8 cellular contexts compared by ENCODE assay signal in genomic region chr16:68236804-68237242, GRCh38. TPM values are rescaled to one million over a fixed set of nuclear protein-coding genes. Genes with fewer than 3 reads are reported as not detected.
DNase-seq lines count a peak whose midpoint lies in the region; ATAC-seq and TF ChIP-seq lines count a peak whose summit lies in the region.

No MANE protein-coding gene starts in this region.

- WGBS in hepatocyte (ENCODE audit: low lambda C conversion rate, missing lambda C conversion rate), result 9% methylated on average over 21 of the region's 21 CpGs

- DNase-seq in T-helper 2 cell treated with Interferon-gamma antibody and Interleukin-4, amounts not matched to agents 5 μg/mL and 100 μg/mL, for 36 hours (ENCODE audit: low spot score), result no peak
- DNase-seq in T-helper 2 cell (no peak), hepatocyte (ENCODE audit: low spot score) (no peak), GOT3 (lab: John Stamatoyannopoulos, UW) (no peak), HuH-7.5 (ENCODE audit: low spot score) (no peak)
- no peak for DNase-seq in activated T-helper 1 cell treated with anti-CD3 and anti-CD28 coated beads, Interleukin-12 subunit alpha, Interleukin-12 subunit beta, Interleukin-2, Interleukin-4 antibody, amounts not matched to agents 30 ng/mL and 10 ng/mL and 1 ng/mL, durations not matched to agents 14 hours and 24 hours and 36 hours (ENCODE audit: low spot score)
- DNase-seq in stimulated activated effector memory CD8-positive, alpha-beta T cell treated with anti-CD3 and anti-CD28 coated beads, Interleukin-12 subunit alpha, Interleukin-12 subunit beta, amount 100 ng/mL, for 72 hours (ENCODE audit: low spot score in 2 of 2), result peak in 1 of 2 donors; percentile 58

- H3K27ac Mint-ChIP-seq in T-helper 2 cell treated with Interferon-gamma antibody and Interleukin-4, amounts not matched to agents 5 μg/mL and 100 μg/mL, for 36 hours, result peak overlapping the region; percentile 31
- H3K27ac Mint-ChIP-seq in activated T-helper 1 cell treated with anti-CD3 and anti-CD28 coated beads, Interleukin-12 subunit alpha, Interleukin-12 subunit beta, Interleukin-2, Interleukin-4 antibody, amounts not matched to agents 30 ng/mL and 10 ng/mL and 1 ng/mL, durations not matched to agents 14 hours and 24 hours and 36 hours, result peak overlapping the region; percentile 52
- H3K27ac Mint-ChIP-seq in stimulated activated effector memory CD8-positive, alpha-beta T cell treated with anti-CD3 and anti-CD28 coated beads, Interleukin-12 subunit alpha, Interleukin-12 subunit beta, amount 100 ng/mL, for 72 hours, result peak overlapping the region; percentile 94

- no peaks in the 10 kb centered on the region for H3K9me2 ChIP-seq in hepatocyte (replicated peaks; ENCODE audit: insufficient read depth)

- H3K79me2 ChIP-seq in hepatocyte, result peaks cover 27% of the 10 kb centered on the region

- H3K27ac ChIP-seq in hepatocyte, result peak overlapping the region; percentile 100

- peak overlapping the region; percentile 89 for H3K4me3 Mint-ChIP-seq in T-helper 2 cell treated with Interferon-gamma antibody and Interleukin-4, amounts not matched to agents 5 μg/mL and 100 μg/mL, for 36 hours
- peak overlapping the region; percentile 84 for H3K4me3 Mint-ChIP-seq in activated T-helper 1 cell treated with anti-CD3 and anti-CD28 coated beads, Interleukin-12 subunit alpha, Interleukin-12 subunit beta, Interleukin-2, Interleukin-4 antibody, amounts not matched to agents 30 ng/mL and 10 ng/mL and 1 ng/mL, durations not matched to agents 14 hours and 24 hours and 36 hours
- H3K4me3 Mint-ChIP-seq in stimulated activated effector memory CD8-positive, alpha-beta T cell treated with anti-CD3 and anti-CD28 coated beads, Interleukin-12 subunit alpha, Interleukin-12 subunit beta, amount 100 ng/mL, for 72 hours, result peak overlapping the region; percentile 98

- H3K9me3 Mint-ChIP-seq in T-helper 2 cell treated with Interferon-gamma antibody and Interleukin-4, amounts not matched to agents 5 μg/mL and 100 μg/mL, for 36 hours, result no peaks in the 10 kb centered on the region
- no peaks in the 10 kb centered on the region for H3K9me3 Mint-ChIP-seq in activated T-helper 1 cell treated with anti-CD3 and anti-CD28 coated beads, Interleukin-12 subunit alpha, Interleukin-12 subunit beta, Interleukin-2, Interleukin-4 antibody, amounts not matched to agents 30 ng/mL and 10 ng/mL and 1 ng/mL, durations not matched to agents 14 hours and 24 hours and 36 hours
- no peaks in the 10 kb centered on the region for H3K9me3 Mint-ChIP-seq in stimulated activated effector memory CD8-positive, alpha-beta T cell treated with anti-CD3 and anti-CD28 coated beads, Interleukin-12 subunit alpha, Interleukin-12 subunit beta, amount 100 ng/mL, for 72 hours

- peak overlapping the region; percentile 42 for H2AFZ ChIP-seq in hepatocyte

- no peaks in the 10 kb centered on the region for H3K27me3 ChIP-seq in hepatocyte

- H3K9me3 ChIP-seq in hepatocyte (ENCODE audit: low read depth), result no peaks in the 10 kb centered on the region

- peaks cover 9% of the 10 kb centered on the region for H4K20me1 ChIP-seq in hepatocyte (ENCODE audit: insufficient read depth, poor library complexity, severe bottlenecking)

- H3K36me3 Mint-ChIP-seq in T-helper 2 cell treated with Interferon-gamma antibody and Interleukin-4, amounts not matched to agents 5 μg/mL and 100 μg/mL, for 36 hours (ENCODE audit: low read depth), result peaks cover 2% of the 10 kb centered on the region
- no peaks in the 10 kb centered on the region for H3K36me3 Mint-ChIP-seq in activated T-helper 1 cell treated with anti-CD3 and anti-CD28 coated beads, Interleukin-12 subunit alpha, Interleukin-12 subunit beta, Interleukin-2, Interleukin-4 antibody, amounts not matched to agents 30 ng/mL and 10 ng/mL and 1 ng/mL, durations not matched to agents 14 hours and 24 hours and 36 hours (ENCODE audit: low read depth)
- peaks cover 25% of the 10 kb centered on the region for H3K36me3 Mint-ChIP-seq in stimulated activated effector memory CD8-positive, alpha-beta T cell treated with anti-CD3 and anti-CD28 coated beads, Interleukin-12 subunit alpha, Interleukin-12 subunit beta, amount 100 ng/mL, for 72 hours

- no peak for TF ChIP-seq CTCF in hepatocyte (IDR thresholded peaks at IDR 0.05; ENCODE audit: poor library complexity)

- H3K36me3 ChIP-seq in hepatocyte (replicated peaks; ENCODE audit: insufficient read depth, low read depth), result no peaks in the 10 kb centered on the region

- H3K4me2 ChIP-seq in hepatocyte, result peak overlapping the region; percentile 85

- intact Hi-C loops in activated T-helper 1 cell treated with anti-CD3 and anti-CD28 coated beads, Interleukin-12 subunit alpha, Interleukin-12 subunit beta, Interleukin-2, Interleukin-4 antibody, amounts not matched to agents 30 ng/mL and 10 ng/mL and 1 ng/mL, durations not matched to agents 14 hours and 24 hours and 36 hours (cut with micrococcal nuclease), result loop anchor here (1.0 to 5.0 kb wide), 4 partner anchors 8 to 300 kb away; partner anchors contain the start of genes PLA2G15, PRMT7, PSMB10 and SLC7A6OS

- peak overlapping the region; percentile 23 for H3K4me3 ChIP-seq in hepatocyte

- H3K4me1 ChIP-seq in hepatocyte (ENCODE audit: insufficient read depth), result peaks cover 21% of the 10 kb centered on the region

- peaks cover 18% of the 10 kb centered on the region for H3K4me1 Mint-ChIP-seq in T-helper 2 cell treated with Interferon-gamma antibody and Interleukin-4, amounts not matched to agents 5 μg/mL and 100 μg/mL, for 36 hours (ENCODE audit: low read depth)
- H3K4me1 Mint-ChIP-seq in activated T-helper 1 cell treated with anti-CD3 and anti-CD28 coated beads, Interleukin-12 subunit alpha, Interleukin-12 subunit beta, Interleukin-2, Interleukin-4 antibody, amounts not matched to agents 30 ng/mL and 10 ng/mL and 1 ng/mL, durations not matched to agents 14 hours and 24 hours and 36 hours (ENCODE audit: low read depth), result peaks cover 26% of the 10 kb centered on the region
- peaks cover 46% of the 10 kb centered on the region for H3K4me1 Mint-ChIP-seq in stimulated activated effector memory CD8-positive, alpha-beta T cell treated with anti-CD3 and anti-CD28 coated beads, Interleukin-12 subunit alpha, Interleukin-12 subunit beta, amount 100 ng/mL, for 72 hours

- ATAC-seq in stimulated activated effector memory CD8-positive, alpha-beta T cell treated with anti-CD3 and anti-CD28 coated beads, Interleukin-12 subunit alpha, Interleukin-12 subunit beta, amount 100 ng/mL, for 72 hours, result peak; percentile 22
- ATAC-seq in GM21381 (IDR thresholded peaks at IDR 0.05; ENCODE audit: unreplicated experiment), result no peak

- no peaks in the 10 kb centered on the region for H3K27me3 Mint-ChIP-seq in T-helper 2 cell treated with Interferon-gamma antibody and Interleukin-4, amounts not matched to agents 5 μg/mL and 100 μg/mL, for 36 hours (ENCODE audit: low read depth)
- peaks cover 3% of the 10 kb centered on the region for H3K27me3 Mint-ChIP-seq in activated T-helper 1 cell treated with anti-CD3 and anti-CD28 coated beads, Interleukin-12 subunit alpha, Interleukin-12 subunit beta, Interleukin-2, Interleukin-4 antibody, amounts not matched to agents 30 ng/mL and 10 ng/mL and 1 ng/mL, durations not matched to agents 14 hours and 24 hours and 36 hours (ENCODE audit: insufficient read depth)

RNA-seq across cellular contexts. Expression of gene ESRP2, which starts 0.9 kb away (rescaled TPM):
- 0.10 and 0.12 TPM in 2 replicates for total RNA-seq in activated T-helper 1 cell treated with anti-CD3 and anti-CD28 coated beads, Interleukin-12 subunit alpha, Interleukin-12 subunit beta, Interleukin-2, Interleukin-4 antibody, amounts not matched to agents 30 ng/mL and 10 ng/mL and 1 ng/mL, durations not matched to agents 14 hours and 24 hours and 36 hours
- total RNA-seq in hepatocyte, result 39.5 and 45.6 TPM in 2 replicates
- 45.6 and 52.4 TPM in 2 replicates for polyA plus RNA-seq in hepatocyte

RNA-seq across cellular contexts. Expression of gene PLA2G15, which starts 8.3 kb away (rescaled TPM):
- total RNA-seq in activated T-helper 1 cell treated with anti-CD3 and anti-CD28 coated beads, Interleukin-12 subunit alpha, Interleukin-12 subunit beta, Interleukin-2, Interleukin-4 antibody, amounts not matched to agents 30 ng/mL and 10 ng/mL and 1 ng/mL, durations not matched to agents 14 hours and 24 hours and 36 hours, result 8.6 and 8.8 TPM in 2 replicates
- 24.2 and 34.8 TPM in 2 replicates for total RNA-seq in hepatocyte
- 31.7 and 34.2 TPM in 2 replicates for polyA plus RNA-seq in hepatocyte

RNA-seq across cellular contexts. Expression of gene SLC7A6, which starts 27.5 kb away (rescaled TPM):
- 139 and 143 TPM in 2 replicates for total RNA-seq in activated T-helper 1 cell treated with anti-CD3 and anti-CD28 coated beads, Interleukin-12 subunit alpha, Interleukin-12 subunit beta, Interleukin-2, Interleukin-4 antibody, amounts not matched to agents 30 ng/mL and 10 ng/mL and 1 ng/mL, durations not matched to agents 14 hours and 24 hours and 36 hours
- 23.4 and 29.7 TPM in 2 replicates for total RNA-seq in hepatocyte
- polyA plus RNA-seq in hepatocyte, result 20.5 and 23.1 TPM in 2 replicates

Comparison
In these comparisons a context has a peak if more than half of its experiments do, and no peak if none do; other contexts are left out.
1. H3K27ac Mint-ChIP-seq: peak in every context shown above with its lines; median percentile 94 in stimulated activated effector memory CD8-positive, alpha-beta T cell treated with anti-CD3 and anti-CD28 coated beads, Interleukin-12 subunit alpha, Interleukin-12 subunit beta, amount 100 ng/mL, for 72 hours; 52 in activated T-helper 1 cell treated with anti-CD3 and anti-CD28 coated beads, Interleukin-12 subunit alpha, Interleukin-12 subunit beta, Interleukin-2, Interleukin-4 antibody, amounts not matched to agents 30 ng/mL and 10 ng/mL and 1 ng/mL, durations not matched to agents 14 hours and 24 hours and 36 hours; 31 in T-helper 2 cell treated with Interferon-gamma antibody and Interleukin-4, amounts not matched to agents 5 μg/mL and 100 μg/mL, for 36 hours.
2. RNA of gene ESRP2, which starts 0.9 kb away (total RNA-seq): 39.5 to 45.6 TPM in hepatocyte; 0.10 to 0.12 TPM in activated T-helper 1 cell treated with anti-CD3 and anti-CD28 coated beads, Interleukin-12 subunit alpha, Interleukin-12 subunit beta, Interleukin-2, Interleukin-4 antibody, amounts not matched to agents 30 ng/mL and 10 ng/mL and 1 ng/mL, durations not matched to agents 14 hours and 24 hours and 36 hours; every median in the first group is over 10 times any median in the second.
3. Peak in every context shown above with its lines, with median percentiles within 50 percentile points of each other: H3K4me3 Mint-ChIP-seq.